In genomic region chr2:43874776-43875451, GRCh38 we compare ENCODE assay signal across 28 cellular contexts. TPM values are rescaled to one million over a fixed set of nuclear protein-coding genes. Genes with fewer than 3 reads are reported as not detected.
"Had no signal": no experiment of that assay in that cellular context is flagged by ENCODE, and none has a peak within 500 bp of the region (broad histone marks: within the 10 kb centered on the region; RNA-seq: fewer than 3 reads in every experiment).

No MANE protein-coding gene starts in this region.

- H3K9me3 ChIP-seq: esophagus muscularis mucosa, gastrocnemius medialis, heart right ventricle, mucosa of descending colon, pancreas, psoas muscle, spleen, testis, tibial nerve, upper lobe of right lung, vagina had no signal

- H3K9me3 Mint-ChIP-seq: naive thymus-derived CD8-positive, alpha-beta T cell; stimulated activated memory B cell treated with anti-CD40 and anti-IgM and Interleukin-4, amounts not matched to agents 10 μg/mL and 1 μg/mL and 100 μg/mL, for 72 hours; stimulated activated naive CD8-positive, alpha-beta T cell treated with anti-CD3 and anti-CD28 coated beads, Interleukin-15, Interleukin-2, amounts not matched to agents 100 ng/mL and 50 ng/mL, for 24 hours had no signal

- H3K4me1 ChIP-seq: gastrocnemius medialis, pancreas, psoas muscle, testis, tibial nerve, upper lobe of right lung, vagina had no signal

- H3K27ac ChIP-seq: epithelial cell of prostate, esophagus muscularis mucosa, gastrocnemius medialis, heart right ventricle, pancreas, psoas muscle, spleen, testis, tibial nerve, upper lobe of right lung, vagina had no signal

- H3K36me3 ChIP-seq: esophagus muscularis mucosa, gastrocnemius medialis, heart right ventricle, pancreas, spleen, tibial nerve, upper lobe of right lung, vagina had no signal

- H3K4me1 Mint-ChIP-seq: stimulated activated memory B cell treated with anti-CD40 and anti-IgM and Interleukin-4, amounts not matched to agents 10 μg/mL and 1 μg/mL and 100 μg/mL, for 72 hours had no signal

- H3K4me3 Mint-ChIP-seq: naive thymus-derived CD8-positive, alpha-beta T cell; stimulated activated memory B cell treated with anti-CD40 and anti-IgM and Interleukin-4, amounts not matched to agents 10 μg/mL and 1 μg/mL and 100 μg/mL, for 72 hours; stimulated activated naive CD8-positive, alpha-beta T cell treated with anti-CD3 and anti-CD28 coated beads, Interleukin-15, Interleukin-2, amounts not matched to agents 100 ng/mL and 50 ng/mL, for 24 hours had no signal

- H3K36me3 Mint-ChIP-seq: naive thymus-derived CD8-positive, alpha-beta T cell; stimulated activated memory B cell treated with anti-CD40 and anti-IgM and Interleukin-4, amounts not matched to agents 10 μg/mL and 1 μg/mL and 100 μg/mL, for 72 hours had no signal

- DNase-seq: effector memory CD4-positive, alpha-beta T cell; gastrocnemius medialis; heart right ventricle; hypothalamus; kidney glomerular epithelial cell; mucosa of descending colon; naive thymus-derived CD8-positive, alpha-beta T cell; pancreas; psoas muscle; retina; spleen; stimulated activated CD4-positive, alpha-beta T cell treated with anti-CD3 and anti-CD28 coated beads, Interleukin-15, amount 100 ng/mL, for 24 hours; stimulated activated CD4-positive, alpha-beta T cell treated with anti-CD3 and anti-CD28 coated beads, Interleukin-1b, Interleukin-23, amount 100 ng/mL, for 48 hours; stimulated activated CD4-positive, alpha-beta T cell treated with anti-CD3 and anti-CD28 coated beads, Interleukin-4, amount 100 ng/mL, for 24 hours; upper lobe of right lung had no signal

- H3K27ac Mint-ChIP-seq: naive thymus-derived CD8-positive, alpha-beta T cell; stimulated activated memory B cell treated with anti-CD40 and anti-IgM and Interleukin-4, amounts not matched to agents 10 μg/mL and 1 μg/mL and 100 μg/mL, for 72 hours; stimulated activated naive CD8-positive, alpha-beta T cell treated with anti-CD3 and anti-CD28 coated beads, Interleukin-15, Interleukin-2, amounts not matched to agents 100 ng/mL and 50 ng/mL, for 24 hours had no signal

- H3K4me3 ChIP-seq: esophagus muscularis mucosa, gastrocnemius medialis, heart right ventricle, mucosa of descending colon, pancreas, psoas muscle, spleen, testis, tibial nerve, upper lobe of right lung, vagina had no signal

- H3K27me3 ChIP-seq: pancreas, testis, upper lobe of right lung, vagina had no signal

- ATAC-seq: gastrocnemius medialis; mucosa of descending colon; naive thymus-derived CD8-positive, alpha-beta T cell; pancreas; psoas muscle; sciatic nerve; stimulated activated memory B cell treated with anti-CD40 and anti-IgM and Interleukin-4, amounts not matched to agents 10 μg/mL and 1 μg/mL and 100 μg/mL, for 72 hours; upper lobe of right lung had no signal

RNA-seq across cellular contexts. Expression of gene ABCG8, which starts 36.1 kb away (rescaled TPM):
- total RNA-seq: esophagus muscularis mucosa; fibroblast of villous mesenchyme; lower leg skin; naive thymus-derived CD8-positive, alpha-beta T cell; psoas muscle; sciatic nerve; tibial nerve; upper lobe of right lung; vagina had no signal
- polyA plus RNA-seq: pancreas had no signal

RNA-seq across cellular contexts. Expression of gene ABCG5, which starts 36.3 kb away (rescaled TPM):
- total RNA-seq: esophagus muscularis mucosa; fibroblast of villous mesenchyme; gastrocnemius medialis; lower leg skin; naive thymus-derived CD8-positive, alpha-beta T cell; psoas muscle; sciatic nerve; skeletal muscle tissue; subcutaneous adipose tissue; testis; tibial nerve; upper lobe of right lung; vagina had no signal
- polyA plus RNA-seq: heart right ventricle; naive thymus-derived CD8-positive, alpha-beta T cell; neural cell; pancreas had no signal
